In the genomic region with DNA sequence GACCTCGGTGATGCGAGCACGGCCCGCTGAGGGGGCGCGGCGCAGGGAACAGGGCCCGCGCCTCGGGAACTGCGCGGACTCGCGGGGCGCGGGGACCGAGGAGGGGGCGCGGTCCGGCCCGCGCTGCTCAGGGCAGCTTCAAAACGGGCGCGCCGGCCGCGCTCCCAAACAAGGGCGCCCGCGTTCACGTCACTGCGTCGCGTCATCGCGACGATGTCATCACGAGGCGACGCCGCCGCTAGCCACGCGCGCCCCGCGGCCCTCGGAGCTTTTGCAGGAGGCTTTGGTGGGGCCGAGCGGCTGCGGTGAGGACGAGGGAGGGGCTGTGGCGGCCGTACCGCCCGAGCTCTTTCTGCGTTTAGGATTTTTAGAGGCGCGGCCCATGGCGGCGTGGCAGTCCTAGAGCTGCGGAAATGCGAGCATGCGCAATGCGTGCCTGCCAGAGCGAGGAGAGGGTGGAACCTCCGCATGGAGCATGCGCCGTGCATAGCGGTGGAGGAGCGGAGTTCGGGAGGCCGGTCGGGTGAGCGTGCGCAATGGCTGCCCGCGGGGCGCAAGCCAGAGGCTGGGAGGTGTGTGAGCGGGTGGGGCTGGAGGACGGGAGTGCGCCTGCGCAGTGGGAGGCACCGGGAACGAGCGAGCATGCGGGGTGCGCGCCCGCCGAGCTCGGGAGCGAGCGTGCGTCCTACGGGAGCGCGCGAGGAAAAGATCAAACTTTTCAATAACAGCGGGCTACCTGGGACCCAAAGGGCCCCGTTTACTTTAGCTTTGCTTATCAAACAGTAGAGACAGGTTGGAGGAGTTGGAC, we compare ENCODE assay signal across 8 cellular contexts. TPM values are rescaled to one million over a fixed set of nuclear protein-coding genes. Genes with fewer than 3 reads are reported as not detected.
A peak's percentile ranks its signal among the peaks of the same experiment; 100 is the strongest.
DNase-seq lines count a peak whose midpoint lies in the region; ATAC-seq and FAIRE-seq lines count a peak whose summit lies in the region.

A gene with protein sequence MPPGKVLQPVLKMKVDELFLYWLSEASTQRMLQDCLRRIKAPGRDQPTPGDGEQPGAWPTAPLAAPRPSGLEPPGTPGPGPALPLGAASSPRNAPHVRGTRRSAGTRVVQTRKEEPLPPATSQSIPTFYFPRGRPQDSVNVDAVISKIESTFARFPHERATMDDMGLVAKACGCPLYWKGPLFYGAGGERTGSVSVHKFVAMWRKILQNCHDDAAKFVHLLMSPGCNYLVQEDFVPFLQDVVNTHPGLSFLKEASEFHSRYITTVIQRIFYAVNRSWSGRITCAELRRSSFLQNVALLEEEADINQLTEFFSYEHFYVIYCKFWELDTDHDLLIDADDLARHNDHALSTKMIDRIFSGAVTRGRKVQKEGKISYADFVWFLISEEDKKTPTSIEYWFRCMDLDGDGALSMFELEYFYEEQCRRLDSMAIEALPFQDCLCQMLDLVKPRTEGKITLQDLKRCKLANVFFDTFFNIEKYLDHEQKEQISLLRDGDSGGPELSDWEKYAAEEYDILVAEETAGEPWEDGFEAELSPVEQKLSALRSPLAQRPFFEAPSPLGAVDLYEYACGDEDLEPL (minus strand): TSS at position 140 of the 808 bp plus-strand sequence. CDS start 216 bp downstream, outside the sequence.

- FAIRE-seq in HTR-8/SVneo (lab: Jason Lieb, UNC): peak; percentile 100

- peak within 1 kb of the TSS; percentile 96 to 100 (median 99) for H3K27ac ChIP-seq in BLaER1 treated with 17β-estradiol and CSF1 and Interleukin-3, amounts not matched to agents 10 nM and 100 nM

- CTCF ChIA-PET in activated CD8-positive, alpha-beta memory T cell treated with anti-CD3 and anti-CD28 coated beads for 36 hours (lab: Charles Lee): no interaction called here

- no peaks in the 10 kb centered on the region for H3K27me3 ChIP-seq in BLaER1 treated with 17β-estradiol and CSF1 and Interleukin-3, amounts not matched to agents 10 nM and 100 nM
- no peaks in the 10 kb centered on the region for H3K27me3 ChIP-seq in mucosa of stomach (ENCODE audit: control insufficient read depth, insufficient read depth, low read length)

- 0 out of 22 replicates have a peak, but pooled peaks cover 0 to under 1% (median 0%) of the 10 kb centered on the region in 11 experiments for H4K20me1 ChIP-seq in BLaER1 treated with 17β-estradiol and CSF1 and Interleukin-3, amounts not matched to agents 10 nM and 100 nM

- DNase-seq in HTR-8/SVneo (ENCODE audit: insufficient read length, low spot score) (peak; percentile 100), epidermal melanocyte (ENCODE audit: insufficient read length, low spot score) (peak; percentile 100), NOMO-1 treated with DMSO at 0.1 percent for 48 hours (lab: John Stamatoyannopoulos, UW; ENCODE audit: unreplicated experiment) (no peak)
- peak; percentile 96 for DNase-seq in stimulated activated CD8-positive, alpha-beta memory T cell treated with anti-CD3 and anti-CD28 coated beads, Interleukin-7, amount 100 ng/mL, for 24 hours (ENCODE audit: low read depth)

- peaks cover 5 to 27% (median 14%) of the 10 kb centered on the region in 10 experiments; a peak in 18 of 20 replicates for H3K4me1 ChIP-seq in BLaER1 treated with 17β-estradiol and CSF1 and Interleukin-3, amounts not matched to agents 10 nM and 100 nM
- no peaks in the 10 kb centered on the region for H3K4me1 ChIP-seq in mucosa of stomach (ENCODE audit: control insufficient read depth, insufficient read depth, low read length)

- H3K4me2 ChIP-seq in BLaER1 treated with 17β-estradiol and CSF1 and Interleukin-3, amounts not matched to agents 10 nM and 100 nM: peak within 1 kb of the TSS; percentile 83 to 96 (median 93)

- ATAC-seq in GM21360 (IDR thresholded peaks at IDR 0.05; ENCODE audit: unreplicated experiment): peak; percentile 92

- H3K36me3 ChIP-seq in BLaER1 treated with 17β-estradiol and CSF1 and Interleukin-3, amounts not matched to agents 10 nM and 100 nM: peaks cover 0 to 7% (median 0%) of the 10 kb centered on the region in 11 experiments; a peak in 1 of 22 replicates
- no peaks in the 10 kb centered on the region for H3K36me3 ChIP-seq in mucosa of stomach (ENCODE audit: control insufficient read depth, insufficient read depth, low read length)

- H3K9me3 ChIP-seq in BLaER1 treated with 17β-estradiol and CSF1 and Interleukin-3, amounts not matched to agents 10 nM and 100 nM (replicated peaks in 1 of 11): no peaks in the 10 kb centered on the region
- no peaks in the 10 kb centered on the region for H3K9me3 ChIP-seq in mucosa of stomach (ENCODE audit: control insufficient read depth, low read length)

- H3K4me3 ChIP-seq in BLaER1 treated with 17β-estradiol and CSF1 and Interleukin-3, amounts not matched to agents 10 nM and 100 nM: peak within 1 kb of the TSS; percentile 83 to 97 (median 94)
- H3K4me3 ChIP-seq in mucosa of stomach (ENCODE audit: low read length): peak within 1 kb of the TSS; percentile 80

- POLR2A ChIA-PET in activated CD8-positive, alpha-beta memory T cell treated with anti-CD3 and anti-CD28 coated beads for 36 hours (lab: Charles Lee): no interaction called here

- peak within 1 kb of the TSS; percentile 93 to 100 (median 99) for H3K9ac ChIP-seq in BLaER1 treated with 17β-estradiol and CSF1 and Interleukin-3, amounts not matched to agents 10 nM and 100 nM
- H3K9ac ChIP-seq in mucosa of stomach (ENCODE audit: low read length): peak within 1 kb of the TSS; percentile 91

RNA-seq across cellular contexts. Expression of the gene that starts here (rescaled TPM):
- total RNA-seq in activated CD8-positive, alpha-beta memory T cell treated with anti-CD3 and anti-CD28 coated beads for 36 hours: 10 to 100 TPM; 25.2 to 26.9 TPM
